Comparison of ENCODE assay signal across 1 cellular context in the genomic region with DNA sequence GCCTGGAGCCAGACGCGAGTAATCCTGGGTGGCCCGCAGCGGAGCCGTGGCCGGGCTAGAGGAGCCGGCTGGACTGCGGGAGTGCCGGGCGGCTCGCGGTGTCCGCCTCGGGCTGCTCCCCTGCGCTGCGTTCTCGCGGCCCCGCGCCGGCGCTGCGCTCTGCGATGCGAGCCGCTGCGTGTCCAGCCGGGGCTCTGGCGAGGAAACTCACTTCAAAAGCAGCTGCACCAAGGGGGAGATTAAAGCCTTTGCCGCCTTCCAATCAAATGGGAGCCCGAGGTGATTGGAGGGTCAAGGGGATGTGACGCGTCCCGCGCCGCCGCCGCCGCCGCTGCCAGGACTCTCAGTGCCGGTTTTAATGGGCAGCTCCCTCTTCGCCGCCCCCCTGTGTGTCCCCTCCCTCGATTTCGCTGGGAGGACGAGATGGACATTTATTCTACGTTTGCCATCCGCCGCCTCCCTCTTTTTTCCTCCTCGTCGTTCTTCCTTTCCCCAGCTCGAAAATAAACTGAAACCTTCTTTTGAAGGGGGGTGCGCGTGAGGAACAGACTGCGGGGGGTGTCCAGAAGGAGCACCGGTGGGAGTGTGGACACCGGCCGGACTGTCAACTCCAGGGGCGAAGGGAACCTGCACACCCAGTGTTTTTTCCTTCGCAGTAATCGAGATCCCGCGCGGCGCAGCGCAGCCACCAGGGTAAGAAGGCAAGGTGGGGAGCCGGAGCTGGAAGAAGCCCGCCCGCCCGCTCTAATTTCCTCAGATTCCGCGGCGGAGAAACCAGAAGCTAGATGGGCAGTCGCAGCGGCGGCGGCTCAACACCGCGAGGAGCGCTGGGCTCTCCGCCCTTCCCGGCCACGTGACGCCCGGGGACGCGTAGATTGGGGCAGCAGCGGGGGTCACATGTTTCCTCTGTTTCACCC.
A peak's percentile ranks its signal among the peaks of the same experiment; 100 is the strongest.
TF ChIP-seq lines count a peak whose summit lies in the region.

A gene with protein sequence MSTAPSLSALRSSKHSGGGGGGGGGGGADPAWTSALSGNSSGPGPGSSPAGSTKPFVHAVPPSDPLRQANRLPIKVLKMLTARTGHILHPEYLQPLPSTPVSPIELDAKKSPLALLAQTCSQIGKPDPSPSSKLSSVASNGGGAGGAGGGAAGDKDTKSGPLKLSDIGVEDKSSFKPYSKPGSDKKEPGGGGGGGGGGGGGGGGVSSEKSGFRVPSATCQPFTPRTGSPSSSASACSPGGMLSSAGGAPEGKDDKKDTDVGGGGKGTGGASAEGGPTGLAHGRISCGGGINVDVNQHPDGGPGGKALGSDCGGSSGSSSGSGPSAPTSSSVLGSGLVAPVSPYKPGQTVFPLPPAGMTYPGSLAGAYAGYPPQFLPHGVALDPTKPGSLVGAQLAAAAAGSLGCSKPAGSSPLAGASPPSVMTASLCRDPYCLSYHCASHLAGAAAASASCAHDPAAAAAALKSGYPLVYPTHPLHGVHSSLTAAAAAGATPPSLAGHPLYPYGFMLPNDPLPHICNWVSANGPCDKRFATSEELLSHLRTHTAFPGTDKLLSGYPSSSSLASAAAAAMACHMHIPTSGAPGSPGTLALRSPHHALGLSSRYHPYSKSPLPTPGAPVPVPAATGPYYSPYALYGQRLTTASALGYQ (minus strand): TSS at position 196 of the 917 bp plus-strand sequence. CDS start 345 bp downstream, outside the sequence.

TF ChIP-seq in HepG2, 621 proteins besides CTCF, POLR2A, EP300 and RAD21 (continued from another document and continues in another):
- TF ChIP-seq FIP1L1 (IDR thresholded peaks at IDR 0.05; ENCODE audit: borderline replicate concordance, insufficient read depth, low read depth, low read length) (0 out of 2 replicates have a peak, but pooled peaks have one; percentile 59), TGIF2 (CRISPR knock-in tag; IDR thresholded peaks at IDR 0.05) (peak; percentile 79), KAT8 (CRISPR knock-in tag; IDR thresholded peaks at IDR 0.05) (peak; percentile 22; the same call in 1 of the 2 replicates), NCOA2 (CRISPR knock-in tag; IDR thresholded peaks at IDR 0.05) (peak; percentile 71; the same call in 1 of the 2 replicates), DNMT1 (CRISPR knock-in tag; IDR thresholded peaks at IDR 0.05) (no peak), NFYC (CRISPR knock-in tag; IDR thresholded peaks at IDR 0.05) (peak; percentile 78), XRCC5 (optimal IDR thresholded peaks at IDR 0.05; ENCODE audit: low read length) (peak; percentile 11), GFI1 (CRISPR knock-in tag; IDR thresholded peaks at IDR 0.05; ENCODE audit: borderline replicate concordance) (peak; percentile 49; the same call in 1 of the 2 replicates), ZNF616 (CRISPR knock-in tag; IDR thresholded peaks at IDR 0.05; ENCODE audit: low read depth) (peak; percentile 57; the same call in 1 of the 2 replicates), PITX1 (CRISPR knock-in tag; IDR thresholded peaks at IDR 0.05) (peak; percentile 48), PAWR (CRISPR knock-in tag; IDR thresholded peaks at IDR 0.05; ENCODE audit: borderline replicate concordance) (no peak), GABPB1 (CRISPR knock-in tag; IDR thresholded peaks at IDR 0.05) (peak; percentile 86), GATAD2A (CRISPR knock-in tag; IDR thresholded peaks at IDR 0.05) (peak; percentile 43; the same call in 1 of the 2 replicates), SALL1 (CRISPR knock-in tag; IDR thresholded peaks at IDR 0.05) (peak; percentile 74), SMYD3 (CRISPR knock-in tag; IDR thresholded peaks at IDR 0.05) (no peak), CBX5 (CRISPR knock-in tag; IDR thresholded peaks at IDR 0.05; ENCODE audit: borderline replicate concordance) (peak; percentile 46; the same call in 1 of the 2 replicates), DR1 (CRISPR knock-in tag; IDR thresholded peaks at IDR 0.05) (peak; percentile 92)
- TF ChIP-seq, protein P1, sequence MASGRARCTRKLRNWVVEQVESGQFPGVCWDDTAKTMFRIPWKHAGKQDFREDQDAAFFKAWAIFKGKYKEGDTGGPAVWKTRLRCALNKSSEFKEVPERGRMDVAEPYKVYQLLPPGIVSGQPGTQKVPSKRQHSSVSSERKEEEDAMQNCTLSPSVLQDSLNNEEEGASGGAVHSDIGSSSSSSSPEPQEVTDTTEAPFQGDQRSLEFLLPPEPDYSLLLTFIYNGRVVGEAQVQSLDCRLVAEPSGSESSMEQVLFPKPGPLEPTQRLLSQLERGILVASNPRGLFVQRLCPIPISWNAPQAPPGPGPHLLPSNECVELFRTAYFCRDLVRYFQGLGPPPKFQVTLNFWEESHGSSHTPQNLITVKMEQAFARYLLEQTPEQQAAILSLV (CRISPR knock-in tag; IDR thresholded peaks at IDR 0.05; ENCODE audit: borderline replicate concordance): 0 out of 2 replicates have a peak, but pooled peaks have one; percentile 21
- TF ChIP-seq, protein P2, sequence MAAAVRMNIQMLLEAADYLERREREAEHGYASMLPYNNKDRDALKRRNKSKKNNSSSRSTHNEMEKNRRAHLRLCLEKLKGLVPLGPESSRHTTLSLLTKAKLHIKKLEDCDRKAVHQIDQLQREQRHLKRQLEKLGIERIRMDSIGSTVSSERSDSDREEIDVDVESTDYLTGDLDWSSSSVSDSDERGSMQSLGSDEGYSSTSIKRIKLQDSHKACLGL (CRISPR knock-in tag; IDR thresholded peaks at IDR 0.05): peak; percentile 35; the same call in 1 of the 2 replicates
- TF ChIP-seq, protein P3, sequence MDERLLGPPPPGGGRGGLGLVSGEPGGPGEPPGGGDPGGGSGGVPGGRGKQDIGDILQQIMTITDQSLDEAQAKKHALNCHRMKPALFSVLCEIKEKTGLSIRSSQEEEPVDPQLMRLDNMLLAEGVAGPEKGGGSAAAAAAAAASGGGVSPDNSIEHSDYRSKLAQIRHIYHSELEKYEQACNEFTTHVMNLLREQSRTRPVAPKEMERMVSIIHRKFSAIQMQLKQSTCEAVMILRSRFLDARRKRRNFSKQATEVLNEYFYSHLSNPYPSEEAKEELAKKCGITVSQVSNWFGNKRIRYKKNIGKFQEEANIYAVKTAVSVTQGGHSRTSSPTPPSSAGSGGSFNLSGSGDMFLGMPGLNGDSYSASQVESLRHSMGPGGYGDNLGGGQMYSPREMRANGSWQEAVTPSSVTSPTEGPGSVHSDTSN (CRISPR knock-in tag; IDR thresholded peaks at IDR 0.05): peak; percentile 30; the same call in 1 of the 2 replicates
- TF ChIP-seq, protein P4, sequence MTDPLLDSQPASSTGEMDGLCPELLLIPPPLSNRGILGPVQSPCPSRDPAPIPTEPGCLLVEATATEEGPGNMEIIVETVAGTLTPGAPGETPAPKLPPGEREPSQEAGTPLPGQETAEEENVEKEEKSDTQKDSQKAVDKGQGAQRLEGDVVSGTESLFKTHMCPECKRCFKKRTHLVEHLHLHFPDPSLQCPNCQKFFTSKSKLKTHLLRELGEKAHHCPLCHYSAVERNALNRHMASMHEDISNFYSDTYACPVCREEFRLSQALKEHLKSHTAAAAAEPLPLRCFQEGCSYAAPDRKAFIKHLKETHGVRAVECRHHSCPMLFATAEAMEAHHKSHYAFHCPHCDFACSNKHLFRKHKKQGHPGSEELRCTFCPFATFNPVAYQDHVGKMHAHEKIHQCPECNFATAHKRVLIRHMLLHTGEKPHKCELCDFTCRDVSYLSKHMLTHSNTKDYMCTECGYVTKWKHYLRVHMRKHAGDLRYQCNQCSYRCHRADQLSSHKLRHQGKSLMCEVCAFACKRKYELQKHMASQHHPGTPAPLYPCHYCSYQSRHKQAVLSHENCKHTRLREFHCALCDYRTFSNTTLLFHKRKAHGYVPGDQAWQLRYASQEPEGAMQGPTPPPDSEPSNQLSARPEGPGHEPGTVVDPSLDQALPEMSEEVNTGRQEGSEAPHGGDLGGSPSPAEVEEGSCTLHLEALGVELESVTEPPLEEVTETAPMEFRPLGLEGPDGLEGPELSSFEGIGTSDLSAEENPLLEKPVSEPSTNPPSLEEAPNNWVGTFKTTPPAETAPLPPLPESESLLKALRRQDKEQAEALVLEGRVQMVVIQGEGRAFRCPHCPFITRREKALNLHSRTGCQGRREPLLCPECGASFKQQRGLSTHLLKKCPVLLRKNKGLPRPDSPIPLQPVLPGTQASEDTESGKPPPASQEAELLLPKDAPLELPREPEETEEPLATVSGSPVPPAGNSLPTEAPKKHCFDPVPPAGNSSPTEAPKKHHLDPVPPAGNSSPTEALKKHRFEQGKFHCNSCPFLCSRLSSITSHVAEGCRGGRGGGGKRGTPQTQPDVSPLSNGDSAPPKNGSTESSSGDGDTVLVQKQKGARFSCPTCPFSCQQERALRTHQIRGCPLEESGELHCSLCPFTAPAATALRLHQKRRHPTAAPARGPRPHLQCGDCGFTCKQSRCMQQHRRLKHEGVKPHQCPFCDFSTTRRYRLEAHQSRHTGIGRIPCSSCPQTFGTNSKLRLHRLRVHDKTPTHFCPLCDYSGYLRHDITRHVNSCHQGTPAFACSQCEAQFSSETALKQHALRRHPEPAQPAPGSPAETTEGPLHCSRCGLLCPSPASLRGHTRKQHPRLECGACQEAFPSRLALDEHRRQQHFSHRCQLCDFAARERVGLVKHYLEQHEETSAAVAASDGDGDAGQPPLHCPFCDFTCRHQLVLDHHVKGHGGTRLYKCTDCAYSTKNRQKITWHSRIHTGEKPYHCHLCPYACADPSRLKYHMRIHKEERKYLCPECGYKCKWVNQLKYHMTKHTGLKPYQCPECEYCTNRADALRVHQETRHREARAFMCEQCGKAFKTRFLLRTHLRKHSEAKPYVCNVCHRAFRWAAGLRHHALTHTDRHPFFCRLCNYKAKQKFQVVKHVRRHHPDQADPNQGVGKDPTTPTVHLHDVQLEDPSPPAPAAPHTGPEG (CRISPR knock-in tag; IDR thresholded peaks at IDR 0.05): peak; percentile 100
- TF ChIP-seq, protein P5, sequence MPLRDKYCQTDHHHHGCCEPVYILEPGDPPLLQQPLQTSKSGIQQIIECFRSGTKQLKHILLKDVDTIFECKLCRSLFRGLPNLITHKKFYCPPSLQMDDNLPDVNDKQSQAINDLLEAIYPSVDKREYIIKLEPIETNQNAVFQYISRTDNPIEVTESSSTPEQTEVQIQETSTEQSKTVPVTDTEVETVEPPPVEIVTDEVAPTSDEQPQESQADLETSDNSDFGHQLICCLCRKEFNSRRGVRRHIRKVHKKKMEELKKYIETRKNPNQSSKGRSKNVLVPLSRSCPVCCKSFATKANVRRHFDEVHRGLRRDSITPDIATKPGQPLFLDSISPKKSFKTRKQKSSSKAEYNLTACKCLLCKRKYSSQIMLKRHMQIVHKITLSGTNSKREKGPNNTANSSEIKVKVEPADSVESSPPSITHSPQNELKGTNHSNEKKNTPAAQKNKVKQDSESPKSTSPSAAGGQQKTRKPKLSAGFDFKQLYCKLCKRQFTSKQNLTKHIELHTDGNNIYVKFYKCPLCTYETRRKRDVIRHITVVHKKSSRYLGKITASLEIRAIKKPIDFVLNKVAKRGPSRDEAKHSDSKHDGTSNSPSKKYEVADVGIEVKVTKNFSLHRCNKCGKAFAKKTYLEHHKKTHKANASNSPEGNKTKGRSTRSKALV (CRISPR knock-in tag; IDR thresholded peaks at IDR 0.05): peak; percentile 66; the same call in 1 of the 2 replicates
- TF ChIP-seq, protein P6, sequence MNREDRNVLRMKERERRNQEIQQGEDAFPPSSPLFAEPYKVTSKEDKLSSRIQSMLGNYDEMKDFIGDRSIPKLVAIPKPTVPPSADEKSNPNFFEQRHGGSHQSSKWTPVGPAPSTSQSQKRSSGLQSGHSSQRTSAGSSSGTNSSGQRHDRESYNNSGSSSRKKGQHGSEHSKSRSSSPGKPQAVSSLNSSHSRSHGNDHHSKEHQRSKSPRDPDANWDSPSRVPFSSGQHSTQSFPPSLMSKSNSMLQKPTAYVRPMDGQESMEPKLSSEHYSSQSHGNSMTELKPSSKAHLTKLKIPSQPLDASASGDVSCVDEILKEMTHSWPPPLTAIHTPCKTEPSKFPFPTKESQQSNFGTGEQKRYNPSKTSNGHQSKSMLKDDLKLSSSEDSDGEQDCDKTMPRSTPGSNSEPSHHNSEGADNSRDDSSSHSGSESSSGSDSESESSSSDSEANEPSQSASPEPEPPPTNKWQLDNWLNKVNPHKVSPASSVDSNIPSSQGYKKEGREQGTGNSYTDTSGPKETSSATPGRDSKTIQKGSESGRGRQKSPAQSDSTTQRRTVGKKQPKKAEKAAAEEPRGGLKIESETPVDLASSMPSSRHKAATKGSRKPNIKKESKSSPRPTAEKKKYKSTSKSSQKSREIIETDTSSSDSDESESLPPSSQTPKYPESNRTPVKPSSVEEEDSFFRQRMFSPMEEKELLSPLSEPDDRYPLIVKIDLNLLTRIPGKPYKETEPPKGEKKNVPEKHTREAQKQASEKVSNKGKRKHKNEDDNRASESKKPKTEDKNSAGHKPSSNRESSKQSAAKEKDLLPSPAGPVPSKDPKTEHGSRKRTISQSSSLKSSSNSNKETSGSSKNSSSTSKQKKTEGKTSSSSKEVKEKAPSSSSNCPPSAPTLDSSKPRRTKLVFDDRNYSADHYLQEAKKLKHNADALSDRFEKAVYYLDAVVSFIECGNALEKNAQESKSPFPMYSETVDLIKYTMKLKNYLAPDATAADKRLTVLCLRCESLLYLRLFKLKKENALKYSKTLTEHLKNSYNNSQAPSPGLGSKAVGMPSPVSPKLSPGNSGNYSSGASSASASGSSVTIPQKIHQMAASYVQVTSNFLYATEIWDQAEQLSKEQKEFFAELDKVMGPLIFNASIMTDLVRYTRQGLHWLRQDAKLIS (CRISPR knock-in tag; IDR thresholded peaks at IDR 0.05): peak; percentile 89
- TF ChIP-seq, protein P7, sequence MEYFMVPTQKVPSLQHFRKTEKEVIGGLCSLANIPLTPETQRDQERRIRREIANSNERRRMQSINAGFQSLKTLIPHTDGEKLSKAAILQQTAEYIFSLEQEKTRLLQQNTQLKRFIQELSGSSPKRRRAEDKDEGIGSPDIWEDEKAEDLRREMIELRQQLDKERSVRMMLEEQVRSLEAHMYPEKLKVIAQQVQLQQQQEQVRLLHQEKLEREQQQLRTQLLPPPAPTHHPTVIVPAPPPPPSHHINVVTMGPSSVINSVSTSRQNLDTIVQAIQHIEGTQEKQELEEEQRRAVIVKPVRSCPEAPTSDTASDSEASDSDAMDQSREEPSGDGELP (IDR thresholded peaks at IDR 0.05; ENCODE audit: borderline replicate concordance, low read depth): peak; percentile 82; the same call in 1 of the 2 replicates
- TF ChIP-seq, protein P8, sequence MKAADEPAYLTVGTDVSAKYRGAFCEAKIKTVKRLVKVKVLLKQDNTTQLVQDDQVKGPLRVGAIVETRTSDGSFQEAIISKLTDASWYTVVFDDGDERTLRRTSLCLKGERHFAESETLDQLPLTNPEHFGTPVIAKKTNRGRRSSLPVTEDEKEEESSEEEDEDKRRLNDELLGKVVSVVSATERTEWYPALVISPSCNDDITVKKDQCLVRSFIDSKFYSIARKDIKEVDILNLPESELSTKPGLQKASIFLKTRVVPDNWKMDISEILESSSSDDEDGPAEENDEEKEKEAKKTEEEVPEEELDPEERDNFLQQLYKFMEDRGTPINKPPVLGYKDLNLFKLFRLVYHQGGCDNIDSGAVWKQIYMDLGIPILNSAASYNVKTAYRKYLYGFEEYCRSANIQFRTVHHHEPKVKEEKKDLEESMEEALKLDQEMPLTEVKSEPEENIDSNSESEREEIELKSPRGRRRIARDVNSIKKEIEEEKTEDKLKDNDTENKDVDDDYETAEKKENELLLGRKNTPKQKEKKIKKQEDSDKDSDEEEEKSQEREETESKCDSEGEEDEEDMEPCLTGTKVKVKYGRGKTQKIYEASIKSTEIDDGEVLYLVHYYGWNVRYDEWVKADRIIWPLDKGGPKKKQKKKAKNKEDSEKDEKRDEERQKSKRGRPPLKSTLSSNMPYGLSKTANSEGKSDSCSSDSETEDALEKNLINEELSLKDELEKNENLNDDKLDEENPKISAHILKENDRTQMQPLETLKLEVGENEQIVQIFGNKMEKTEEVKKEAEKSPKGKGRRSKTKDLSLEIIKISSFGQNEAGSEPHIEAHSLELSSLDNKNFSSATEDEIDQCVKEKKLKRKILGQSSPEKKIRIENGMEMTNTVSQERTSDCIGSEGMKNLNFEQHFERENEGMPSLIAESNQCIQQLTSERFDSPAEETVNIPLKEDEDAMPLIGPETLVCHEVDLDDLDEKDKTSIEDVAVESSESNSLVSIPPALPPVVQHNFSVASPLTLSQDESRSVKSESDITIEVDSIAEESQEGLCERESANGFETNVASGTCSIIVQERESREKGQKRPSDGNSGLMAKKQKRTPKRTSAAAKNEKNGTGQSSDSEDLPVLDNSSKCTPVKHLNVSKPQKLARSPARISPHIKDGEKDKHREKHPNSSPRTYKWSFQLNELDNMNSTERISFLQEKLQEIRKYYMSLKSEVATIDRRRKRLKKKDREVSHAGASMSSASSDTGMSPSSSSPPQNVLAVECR (CRISPR knock-in tag; IDR thresholded peaks at IDR 0.05; ENCODE audit: borderline replicate concordance): peak; percentile 82
